ENCODE assay signal across 7 cellular contexts in genomic region chr13:77008337-77008736, GRCh38. TPM values are rescaled to one million over a fixed set of nuclear protein-coding genes. Genes with fewer than 3 reads are reported as not detected.
DNase-seq lines count a peak whose midpoint lies in the region; ATAC-seq, FAIRE-seq and TF ChIP-seq lines count a peak whose summit lies in the region.
"Not testable (repeated sequence)": the region's sequence is repeated elsewhere in the genome, so short reads cannot be mapped to it uniquely, and the experiment has no call there.

No MANE protein-coding gene starts in this region.

- not testable (repeated sequence) for H3K9me3 ChIP-seq in SK-N-SH; GM12878 (replicated peaks; ENCODE audit: control insufficient read depth, insufficient read depth, low read length)

- BruUV-seq in GM12878 (replicated peaks; lab: Mats Ljungman, UMichigan), result not testable (repeated sequence)

- not testable (repeated sequence) for H3K27ac ChIP-seq in SK-N-SH (ENCODE audit: low read depth in 2 of 2, low read length in 1 of 2); GM12878 (ENCODE audit: control insufficient read depth, insufficient read depth)

- peak overlapping the region; percentile 80 for H3K27ac Mint-ChIP-seq in activated T-cell treated with anti-CD3 and anti-CD28 coated beads, Interleukin-2, amount 50 U/mL, for 24 hours
- peak overlapping the region; percentile 56 for H3K27ac Mint-ChIP-seq in stimulated activated naive B cell treated with anti-CD40 and anti-IgM and Interleukin-4, amounts not matched to agents 10 μg/mL and 1 μg/mL and 100 μg/mL, for 72 hours

- intact Hi-C loops in GM12878 (cut with micrococcal nuclease; ENCODE audit: unreplicated experiment), result not testable (repeated sequence)

- H3K9me2 ChIP-seq in SK-N-SH, result not testable (repeated sequence)

- not testable (repeated sequence) for H3F3A ChIP-seq in SK-N-SH (replicated peaks; ENCODE audit: insufficient read depth)

- H3K4me1 Mint-ChIP-seq in activated T-cell treated with anti-CD3 and anti-CD28 coated beads, Interleukin-2, amount 50 U/mL, for 24 hours (ENCODE audit: low read depth), result peaks cover 50% of the 10 kb centered on the region
- H3K4me1 Mint-ChIP-seq in stimulated activated naive B cell treated with anti-CD40 and anti-IgM and Interleukin-4, amounts not matched to agents 10 μg/mL and 1 μg/mL and 100 μg/mL, for 72 hours, result peaks cover 6 to 26% of the 10 kb centered on the region in 2 donors

- not testable (repeated sequence) for H3K9ac ChIP-seq in SK-N-SH; GM12878 (ENCODE audit: control insufficient read depth, insufficient read depth, low read length)

- H3K27me3 Mint-ChIP-seq in activated T-cell treated with anti-CD3 and anti-CD28 coated beads, Interleukin-2, amount 50 U/mL, for 24 hours; stimulated activated naive B cell treated with anti-CD40 and anti-IgM and Interleukin-4, amounts not matched to agents 10 μg/mL and 1 μg/mL and 100 μg/mL, for 72 hours: not testable (repeated sequence)

- POLR2A ChIA-PET in SK-N-SH (lab: Yijun Ruan, JAX), result not testable (repeated sequence)
- POLR2A ChIA-PET in GM12878 (lab: Charles Lee), result interaction anchor here (0.6 kb wide), 1 partner anchor 11 kb away, joined by 5 read pairs; no protein-coding TSS in a partner anchor

- in situ Hi-C loops in GM12878 (cut with MboI), result loop anchor here (25.0 kb wide), 1 partner anchor 1629 kb away; no protein-coding TSS in a partner anchor

- ATAC-seq in GM18867 (IDR thresholded peaks at IDR 0.05; ENCODE audit: unreplicated experiment), result peak; percentile 59
- peak; percentile 37 for ATAC-seq in HG02798 (IDR thresholded peaks at IDR 0.05; ENCODE audit: poor library complexity, unreplicated experiment)
- ATAC-seq in GM12878, result peak; percentile 76
- ATAC-seq in left lobe of liver, result peak; percentile 63
- ATAC-seq in stimulated activated naive B cell treated with anti-CD40 and anti-IgM and Interleukin-4, amounts not matched to agents 10 μg/mL and 1 μg/mL and 100 μg/mL, for 72 hours (replicated peaks), result peak; percentile 85 to 89

- H3K36me3 Mint-ChIP-seq in activated T-cell treated with anti-CD3 and anti-CD28 coated beads, Interleukin-2, amount 50 U/mL, for 24 hours (ENCODE audit: low read depth), result peaks cover 82% of the 10 kb centered on the region
- H3K36me3 Mint-ChIP-seq in stimulated activated naive B cell treated with anti-CD40 and anti-IgM and Interleukin-4, amounts not matched to agents 10 μg/mL and 1 μg/mL and 100 μg/mL, for 72 hours, result peaks cover 17 to 31% of the 10 kb centered on the region in 2 donors

- not testable (repeated sequence) for H2AFZ ChIP-seq in SK-N-SH (ENCODE audit: low read depth); GM12878 (ENCODE audit: control insufficient read depth, low read depth, low read length)

- RAD21 ChIA-PET in GM12878 (lab: Charles Lee; ENCODE audit: unreplicated experiment), result not testable (repeated sequence)

- TF ChIP-seq RAD21 in SK-N-SH (IDR thresholded peaks at IDR 0.05; ENCODE audit: low read length); GM12878 (IDR thresholded peaks at IDR 0.05; ENCODE audit: insufficient read depth, low read depth, low read length): not testable (repeated sequence)

- CTCF ChIA-PET in SK-N-SH (lab: Yijun Ruan, JAX), result not testable (repeated sequence)
- CTCF ChIA-PET in GM12878 (lab: Yijun Ruan, JAX), result interaction anchor here (0.6 to 1.8 kb wide), 2 partner anchors 9 to 12 kb away, joined by 3 read pairs; no protein-coding TSS in a partner anchor

- not testable (repeated sequence) for H3K9me3 Mint-ChIP-seq in activated T-cell treated with anti-CD3 and anti-CD28 coated beads, Interleukin-2, amount 50 U/mL, for 24 hours; stimulated activated naive B cell treated with anti-CD40 and anti-IgM and Interleukin-4, amounts not matched to agents 10 μg/mL and 1 μg/mL and 100 μg/mL, for 72 hours

- not testable (repeated sequence) for H3K4me3 Mint-ChIP-seq in activated T-cell treated with anti-CD3 and anti-CD28 coated beads, Interleukin-2, amount 50 U/mL, for 24 hours; stimulated activated naive B cell treated with anti-CD40 and anti-IgM and Interleukin-4, amounts not matched to agents 10 μg/mL and 1 μg/mL and 100 μg/mL, for 72 hours

- not testable (repeated sequence) for H3K4me3 ChIP-seq in SK-N-SH (ENCODE audit: low read depth in 2 of 2, low read length in 1 of 2); GM12878

- not testable (repeated sequence) for H3K4me1 ChIP-seq in SK-N-SH (ENCODE audit: control insufficient read depth in 1 of 2, insufficient read depth in 2 of 2, low read depth in 1 of 2, low read length in 1 of 2); GM12878 (ENCODE audit: control insufficient read depth, insufficient read depth, low read length)

- H3K79me2 ChIP-seq in SK-N-SH (ENCODE audit: insufficient read depth), result peaks cover 73% of the 10 kb centered on the region
- not testable (repeated sequence) for H3K79me2 ChIP-seq in GM12878 (ENCODE audit: control insufficient read depth, insufficient read depth, low read length)

- not testable (repeated sequence) for TF ChIP-seq POLR2A in GM12878 (IDR thresholded peaks at IDR 0.05; ENCODE audit: low read depth, low read length)

- not testable (repeated sequence) for H3K4me2 ChIP-seq in SK-N-SH; GM12878 (ENCODE audit: control insufficient read depth, insufficient read depth)

- 96% methylated on average over 4 of the region's 4 CpGs for WGBS in SK-N-SH (ENCODE audit: low lambda C conversion rate)
- WGBS in GM12878 (ENCODE audit: insufficient coverage, insufficient replicate concordance, low lambda C conversion rate, missing lambda C conversion rate), result 71% methylated on average over 4 of the region's 4 CpGs

- SMC1A ChIA-PET in GM12878 (lab: Charles Lee; ENCODE audit: uncharacterized antibody, unreplicated experiment), result interaction anchor here (1.3 kb wide), 1 partner anchor 10 kb away, joined by 3 read pairs; no protein-coding TSS in a partner anchor

- not testable (repeated sequence) for TF ChIP-seq EP300 in SK-N-SH (IDR thresholded peaks at IDR 0.05; ENCODE audit: borderline replicate concordance in 1 of 2, low read depth in 1 of 2, low read length in 1 of 2); GM12878 (IDR thresholded peaks at IDR 0.05; ENCODE audit: borderline replicate concordance in 1 of 2, control insufficient read depth in 1 of 2, low read depth in 2 of 2, low read length in 2 of 2)

- DNase-seq in SK-N-SH; activated T-cell treated with anti-CD3 and anti-CD28 coated beads, Interleukin-2, amount 50 U/mL, for 24 hours; GM12878 (ENCODE audit: low read depth, low spot score); left lobe of liver (ENCODE audit: low spot score); stimulated activated naive B cell treated with anti-CD40 and anti-IgM and Interleukin-4, amounts not matched to agents 10 μg/mL and 1 μg/mL and 100 μg/mL, for 72 hours: not testable (repeated sequence)

- H3K27me3 ChIP-seq in SK-N-SH (ENCODE audit: insufficient read depth); GM12878 (replicated peaks in 1 of 2; ENCODE audit: control insufficient read depth in 2 of 2, insufficient read depth in 2 of 2, low read length in 1 of 2): not testable (repeated sequence)

- peaks cover 38% of the 10 kb centered on the region for H4K20me1 ChIP-seq in SK-N-SH (ENCODE audit: insufficient read depth)
- not testable (repeated sequence) for H4K20me1 ChIP-seq in GM12878 (ENCODE audit: control insufficient read depth, insufficient read depth)

- TF ChIP-seq CTCF in SK-N-SH (IDR thresholded peaks at IDR 0.05); GM12878 (IDR thresholded peaks at IDR 0.05 in 2 of 3, conservative IDR thresholded peaks at IDR 0.05 in 1 of 3; ENCODE audit: control insufficient read depth in 2 of 3, extremely low read depth in 1 of 3, insufficient read depth in 1 of 3, low read depth in 3 of 3, low read length in 3 of 3): not testable (repeated sequence)

- not testable (repeated sequence) for FAIRE-seq in GM12878 (lab: Jason Lieb, UNC)

- H3K36me3 ChIP-seq in SK-N-SH (replicated peaks in 1 of 2; ENCODE audit: control insufficient read depth in 1 of 2, insufficient read depth in 2 of 2, low read length in 1 of 2) (peaks cover 54 to 61% of the 10 kb centered on the region in 2 experiments), GM12878 (ENCODE audit: control insufficient read depth in 2 of 2, insufficient read depth in 2 of 2, low read length in 1 of 2) (peaks cover 7 to 29% of the 10 kb centered on the region in 2 experiments)

RNA-seq across cellular contexts. Expression of gene CLN5, which starts 16.5 kb away (rescaled TPM):
- polyA plus RNA-seq in SK-N-SH (2012; rRNA removed) (11.6 and 13.3 TPM in 2 replicates), GM12878 (2011; rRNA removed) (22.2 and 35.2 TPM in 2 replicates), GM12878 (2014; fragmentation: Illumina TruSeq; extraction: Trizol) (11.2 and 12.1 TPM in 2 replicates), GM12878 (2014; fragmentation: Nextera tagmentation; extraction: Ambion mirVana) (10 to 100 TPM; 12.3 to 13.0 TPM), GM12878 (2014; rRNA removed) (9.3 and 12.2 TPM in 2 replicates), GM12878 (2016; fragmentation: Nextera tagmentation; extraction: Ambion mirVana) (10 to 100 TPM; 18.9 to 20.2 TPM)
- polyA plus RNA-seq in SK-N-SH (2012; cell fraction: cytosol; rRNA removed), result 12.6 and 16.3 TPM in 2 replicates
- 17.4 and 25.0 TPM in 2 replicates for polyA plus RNA-seq in SK-N-SH (2012; cell fraction: nucleus; rRNA removed)
- 94.7 and 106 TPM in 2 replicates for total RNA-seq in GM12878 (2013; cell fraction: nucleolus; rRNA removed)
- total RNA-seq in GM12878 (2014; rRNA removed) (13.0 and 18.2 TPM in 2 replicates), GM12878 (2014; rRNA removed; fragmentation: Illumina TruSeq; extraction: Trizol) (14.8 and 15.1 TPM in 2 replicates), GM12878 (2021) (13.1 and 15.0 TPM in 2 replicates), left lobe of liver (24.2 TPM)
- 6.2 TPM for polyA plus RNA-seq in GM12878 (2011; ENCODE audit: low read depth)
- polyA plus RNA-seq in GM12878 (2011; cell fraction: cytosol; rRNA removed), result 9.9 and 10.3 TPM in 2 replicates
- 30.0 and 37.3 TPM in 2 replicates for polyA plus RNA-seq in GM12878 (2011; cell fraction: nucleus; rRNA removed)
- polyA plus RNA-seq in GM12878 (2012), result 16.1 and 16.3 TPM in 2 replicates
- 19.8 and 24.1 TPM in 2 replicates for polyA minus RNA-seq in GM12878 (2011; rRNA and poly(A)+ RNA removed)
- polyA minus RNA-seq in GM12878 (2011; cell fraction: cytosol; rRNA and poly(A)+ RNA removed), result 3.3 and 3.5 TPM in 2 replicates
- 44.2 and 56.7 TPM in 2 replicates for polyA minus RNA-seq in GM12878 (2011; cell fraction: nucleus; rRNA and poly(A)+ RNA removed)

RNA-seq across cellular contexts. Expression of gene FBXL3, which starts 18.6 kb away (rescaled TPM):
- polyA plus RNA-seq in SK-N-SH (2012; rRNA removed), result 13.6 and 19.2 TPM in 2 replicates
- polyA plus RNA-seq in SK-N-SH (2012; cell fraction: cytosol; rRNA removed), result 17.6 and 18.6 TPM in 2 replicates
- polyA plus RNA-seq in SK-N-SH (2012; cell fraction: nucleus; rRNA removed), result 15.6 and 17.6 TPM in 2 replicates
- total RNA-seq in GM12878 (2013; cell fraction: nucleolus; rRNA removed), result 31.1 and 34.8 TPM in 2 replicates
- 26.4 and 28.3 TPM in 2 replicates for total RNA-seq in GM12878 (2014; rRNA removed)
- total RNA-seq in GM12878 (2014; rRNA removed; fragmentation: Illumina TruSeq; extraction: Trizol), result 23.0 and 24.5 TPM in 2 replicates
- 17.8 and 19.4 TPM in 2 replicates for total RNA-seq in GM12878 (2021)
- 10.6 TPM for polyA plus RNA-seq in GM12878 (2011; ENCODE audit: low read depth)
- polyA plus RNA-seq in GM12878 (2011; rRNA removed), result 25.8 and 31.8 TPM in 2 replicates
- 14.8 TPM in 2 replicates for polyA plus RNA-seq in GM12878 (2011; cell fraction: cytosol; rRNA removed)
- polyA plus RNA-seq in GM12878 (2011; cell fraction: nucleus; rRNA removed), result 12.6 and 13.3 TPM in 2 replicates
- polyA plus RNA-seq in GM12878 (2012), result 15.8 TPM in 2 replicates
- polyA plus RNA-seq in GM12878 (2014; fragmentation: Illumina TruSeq; extraction: Trizol), result 18.8 and 25.2 TPM in 2 replicates
- polyA plus RNA-seq in GM12878 (2014; fragmentation: Nextera tagmentation; extraction: Ambion mirVana), result 10 to 100 TPM in 1 of 2 experiments, 1 to 10 TPM in 1; 9.0 to 11.4 TPM
- 15.6 and 18.0 TPM in 2 replicates for polyA plus RNA-seq in GM12878 (2014; rRNA removed)
- 10 to 100 TPM; 20.0 to 23.2 TPM for polyA plus RNA-seq in GM12878 (2016; fragmentation: Nextera tagmentation; extraction: Ambion mirVana)
- polyA minus RNA-seq in GM12878 (2011; rRNA and poly(A)+ RNA removed), result 20.6 and 33.5 TPM in 2 replicates
- 13.1 and 15.8 TPM in 2 replicates for polyA minus RNA-seq in GM12878 (2011; cell fraction: cytosol; rRNA and poly(A)+ RNA removed)
- polyA minus RNA-seq in GM12878 (2011; cell fraction: nucleus; rRNA and poly(A)+ RNA removed), result 17.5 and 29.8 TPM in 2 replicates
- 14.3 TPM for total RNA-seq in left lobe of liver

Comparison
In these comparisons a context has a peak if more than half of its experiments do, and no peak if none do; other contexts are left out.
1. ATAC-seq: peak in every context shown above with its lines; median percentile 87 in stimulated activated naive B cell treated with anti-CD40 and anti-IgM and Interleukin-4, amounts not matched to agents 10 μg/mL and 1 μg/mL and 100 μg/mL, for 72 hours; 76 in GM12878; 63 in left lobe of liver; 59 in GM18867; 37 in HG02798.